Comparison of ENCODE assay signal across 8 cellular contexts in genomic region chr15:62742409-62743171, GRCh38.
DNase-seq lines count a peak whose midpoint lies in the region; ATAC-seq and TF ChIP-seq lines count a peak whose summit lies in the region.

No MANE protein-coding gene starts in this region.

- H3K4me2 ChIP-seq in neural cell (ENCODE audit: low read length) = no peak overlapping the region

- TF ChIP-seq CTCF in AG04450 (IDR thresholded peaks at IDR 0.05; ENCODE audit: low read depth, low read length) = peak; percentile 92
- TF ChIP-seq CTCF in GM12874 (IDR thresholded peaks at IDR 0.05; ENCODE audit: insufficient read depth, low read depth, low read length) = peak; percentile 81
- TF ChIP-seq CTCF in neural cell (IDR thresholded peaks at IDR 0.05; ENCODE audit: poor library complexity, severe bottlenecking) = peak; percentile 86
- TF ChIP-seq CTCF in thoracic aorta (IDR thresholded peaks at IDR 0.05) = peak; percentile 80

- no peaks in the 10 kb centered on the region for H3F3A ChIP-seq in neural cell (ENCODE audit: insufficient read depth, low read length, poor library complexity, severe bottlenecking)

- H2AFZ ChIP-seq in neural cell (ENCODE audit: low read depth, low read length) = peak overlapping the region; percentile 6

- DNase-seq in AG04450 (ENCODE audit: low read depth, low spot score) (peak; percentile 73), NCI-H2171 (lab: John Stamatoyannopoulos, UW) (peak; percentile 57), fibroblast of gingiva (ENCODE audit: low read depth) (peak; percentile 99), thoracic aorta (ENCODE audit: low spot score) (peak; percentile 50)
- peak; percentile 38 for DNase-seq in activated CD4-positive, alpha-beta T cell treated with anti-CD3 and anti-CD28 coated beads, Interleukin-2, amount 10 ng/mL, durations not matched to agents 7 days and 5 days

- peaks cover 4 to 27% of the 10 kb centered on the region in 2 donors for H3K4me1 ChIP-seq in thoracic aorta (ENCODE audit: control insufficient read depth in 1 of 2, low read depth in 2 of 2)

- H3K4me3 ChIP-seq in AG04450 (ENCODE audit: low read depth, low read length) (no peak overlapping the region), neural cell (ENCODE audit: low read length) (no peak overlapping the region), thoracic aorta (peak overlapping the region; percentile 5)

- no peak overlapping the region for H3K4me3 Mint-ChIP-seq in activated CD4-positive, alpha-beta T cell treated with anti-CD3 and anti-CD28 coated beads, Interleukin-2, amount 10 ng/mL, durations not matched to agents 7 days and 5 days

- no peaks in the 10 kb centered on the region for H3K9me3 Mint-ChIP-seq in activated CD4-positive, alpha-beta T cell treated with anti-CD3 and anti-CD28 coated beads, Interleukin-2, amount 10 ng/mL, durations not matched to agents 7 days and 5 days

- CTCF ChIA-PET in AG04450 (lab: Charles Lee) = interaction anchor here (0.6 to 2.7 kb wide), 62 partner anchors 8 to 435 kb away, joined by 3 to 52 read pairs (median 4); no protein-coding TSS in a partner anchor
- CTCF ChIA-PET in activated CD4-positive, alpha-beta T cell treated with anti-CD3 and anti-CD28 coated beads, Interleukin-2, amount 10 ng/mL, durations not matched to agents 7 days and 5 days (lab: Charles Lee) = interaction anchor here (0.5 to 1.2 kb wide), 7 partner anchors 10 to 1070 kb away, joined by 3 to 5 read pairs (median 3); no protein-coding TSS in a partner anchor

- ATAC-seq in thoracic aorta (ENCODE audit: insufficient number of reproducible peaks, low FRiP score, low read depth) (peak; percentile 72), HG03460 (IDR thresholded peaks at IDR 0.05; ENCODE audit: unreplicated experiment) (no peak)

- POLR2A ChIA-PET in AG04450 (lab: Yijun Ruan, JAX) = interaction anchor here (0.6 to 0.8 kb wide), 5 partner anchors 117 to 374 kb away, joined by 3 to 9 read pairs (median 5); no protein-coding TSS in a partner anchor
- POLR2A ChIA-PET in activated CD4-positive, alpha-beta T cell treated with anti-CD3 and anti-CD28 coated beads, Interleukin-2, amount 10 ng/mL, durations not matched to agents 7 days and 5 days (lab: Charles Lee) = no interaction called here

- no peaks in the 10 kb centered on the region for H3K36me3 Mint-ChIP-seq in activated CD4-positive, alpha-beta T cell treated with anti-CD3 and anti-CD28 coated beads, Interleukin-2, amount 10 ng/mL, durations not matched to agents 7 days and 5 days (ENCODE audit: low read depth)

- no peaks in the 10 kb centered on the region for H4K20me1 ChIP-seq in neural cell (ENCODE audit: insufficient read depth)

- no peaks in the 10 kb centered on the region for H3K9me2 ChIP-seq in neural cell (ENCODE audit: insufficient read depth, low read length)

- H3K36me3 ChIP-seq in neural cell (ENCODE audit: insufficient read depth, low read length) (no peaks in the 10 kb centered on the region), thoracic aorta (peaks cover 14% of the 10 kb centered on the region)

- TF ChIP-seq RAD21 in neural cell (conservative IDR thresholded peaks at IDR 0.05) = peak; percentile 74

- H3K27me3 ChIP-seq in AG04450 (ENCODE audit: control insufficient read depth, insufficient read depth, low read length) (no peaks in the 10 kb centered on the region), neural cell (ENCODE audit: insufficient read depth, low read depth, low read length) (no peaks in the 10 kb centered on the region), thoracic aorta (replicated peaks; ENCODE audit: insufficient read depth) (no peaks in the 10 kb centered on the region)

- H3K9me3 ChIP-seq in AG04450 (ENCODE audit: control insufficient read depth, insufficient read depth, low read length) = no peaks in the 10 kb centered on the region
- no peaks in the 10 kb centered on the region for H3K9me3 ChIP-seq in neural cell (ENCODE audit: low read length)
- H3K9me3 ChIP-seq in thoracic aorta = no peaks in the 10 kb centered on the region

- H3K27ac Mint-ChIP-seq in activated CD4-positive, alpha-beta T cell treated with anti-CD3 and anti-CD28 coated beads, Interleukin-2, amount 10 ng/mL, durations not matched to agents 7 days and 5 days = no peak overlapping the region

- H3K79me2 ChIP-seq in neural cell (replicated peaks; ENCODE audit: insufficient read depth, low read length) = no peaks in the 10 kb centered on the region

- TF ChIP-seq EP300 in neural cell (conservative IDR thresholded peaks at IDR 0.05; ENCODE audit: poor library complexity, severe bottlenecking) = no peak

- no peaks in the 10 kb centered on the region for H3K4me1 Mint-ChIP-seq in activated CD4-positive, alpha-beta T cell treated with anti-CD3 and anti-CD28 coated beads, Interleukin-2, amount 10 ng/mL, durations not matched to agents 7 days and 5 days

- H3K27me3 Mint-ChIP-seq in activated CD4-positive, alpha-beta T cell treated with anti-CD3 and anti-CD28 coated beads, Interleukin-2, amount 10 ng/mL, durations not matched to agents 7 days and 5 days = peaks cover 2% of the 10 kb centered on the region

- no peak overlapping the region for H3K9ac ChIP-seq in neural cell (ENCODE audit: low read length)

- H3K27ac ChIP-seq in AG04450 (ENCODE audit: low read depth, low read length) = peak overlapping the region; percentile 35
- H3K27ac ChIP-seq in neural cell (ENCODE audit: low read length) = no peak overlapping the region
- H3K27ac ChIP-seq in thoracic aorta = peak overlapping the region; percentile 53 to 62

TF ChIP-seq in neural cell, 6 proteins besides CTCF, POLR2A, EP300 and RAD21:
- TF ChIP-seq EZH2 (IDR thresholded peaks at IDR 0.05; ENCODE audit: borderline replicate concordance, insufficient read depth, low read length, poor library complexity, severe bottlenecking) (no peak), SMC3 (conservative IDR thresholded peaks at IDR 0.05; ENCODE audit: poor library complexity) (peak; percentile 84), POLR2AphosphoS5 (IDR thresholded peaks at IDR 0.05) (no peak), MXI1 (conservative IDR thresholded peaks at IDR 0.05; ENCODE audit: poor library complexity, severe bottlenecking) (no peak), REST (IDR thresholded peaks at IDR 0.05; ENCODE audit: borderline replicate concordance) (peak; percentile 29), TAF1 (IDR thresholded peaks at IDR 0.05; ENCODE audit: low read depth) (no peak)

Comparison
In these comparisons a context has a peak if more than half of its experiments do, and no peak if none do; other contexts are left out.
1. DNase-seq: peak in every context shown above with its lines; median percentile 99 in fibroblast of gingiva; 73 in AG04450; 57 in NCI-H2171; 50 in thoracic aorta; 38 in activated CD4-positive, alpha-beta T cell treated with anti-CD3 and anti-CD28 coated beads, Interleukin-2, amount 10 ng/mL, durations not matched to agents 7 days and 5 days.